ENCODE assay signal across 8 cellular contexts in genomic region chr3:101195951-101196713, GRCh38.
DNase-seq lines count a peak whose midpoint lies in the region; ATAC-seq, FAIRE-seq and TF ChIP-seq lines count a peak whose summit lies in the region.

No MANE protein-coding gene starts in this region.

- DNase-seq in DMS 273 (lab: John Stamatoyannopoulos, UW; ENCODE audit: unreplicated experiment) (peak; percentile 83), Kasumi-1 (lab: John Stamatoyannopoulos, UW) (peak; percentile 3 to 26), heart left ventricle (no peak), NCI-H2029 treated with DMSO at 0.1 percent for 48 hours (lab: John Stamatoyannopoulos, UW) (no peak), DMS79 (lab: John Stamatoyannopoulos, UW) (no peak)
- DNase-seq in stimulated activated naive B cell treated with anti-CD40 and anti-IgM and Interleukin-4, amounts not matched to agents 10 μg/mL and 1 μg/mL and 100 μg/mL, for 72 hours = no peak
- DNase-seq in activated CD8-positive, alpha-beta memory T cell treated with anti-CD3 and anti-CD28 coated beads, Interleukin-2, amount 50 U/mL, for 4 hours = no peak

- TF ChIP-seq CTCF in heart left ventricle (IDR thresholded peaks at IDR 0.05) = peak; percentile 39 to 74 (median 66)

- no peak overlapping the region for H3K27ac ChIP-seq in heart left ventricle

- no peaks in the 10 kb centered on the region for H3K4me1 Mint-ChIP-seq in stimulated activated naive B cell treated with anti-CD40 and anti-IgM and Interleukin-4, amounts not matched to agents 10 μg/mL and 1 μg/mL and 100 μg/mL, for 72 hours

- no peak for TF ChIP-seq POLR2A in heart left ventricle (IDR thresholded peaks at IDR 0.05)

- WGBS in heart left ventricle, 4 donors = 40 to 56% (median 51%) methylated on average over 6 of the region's 6 CpGs

- peak in 3 of 4 donors; percentile 64 to 86 (median 77) for ATAC-seq in heart left ventricle
- ATAC-seq in stimulated activated naive B cell treated with anti-CD40 and anti-IgM and Interleukin-4, amounts not matched to agents 10 μg/mL and 1 μg/mL and 100 μg/mL, for 72 hours (replicated peaks) = peak; percentile 58 to 66

- no peak overlapping the region for H3K4me3 ChIP-seq in heart left ventricle

- H3K9me3 ChIP-seq in heart left ventricle = no peaks in the 10 kb centered on the region

- no peaks in the 10 kb centered on the region for H3K27me3 ChIP-seq in heart left ventricle

- H3K9me3 Mint-ChIP-seq in stimulated activated naive B cell treated with anti-CD40 and anti-IgM and Interleukin-4, amounts not matched to agents 10 μg/mL and 1 μg/mL and 100 μg/mL, for 72 hours = no peaks in the 10 kb centered on the region

- no peak overlapping the region for H3K4me3 Mint-ChIP-seq in stimulated activated naive B cell treated with anti-CD40 and anti-IgM and Interleukin-4, amounts not matched to agents 10 μg/mL and 1 μg/mL and 100 μg/mL, for 72 hours

- H3K36me3 Mint-ChIP-seq in stimulated activated naive B cell treated with anti-CD40 and anti-IgM and Interleukin-4, amounts not matched to agents 10 μg/mL and 1 μg/mL and 100 μg/mL, for 72 hours = no peaks in the 10 kb centered on the region

- peak; percentile 37 for FAIRE-seq in TTC549 (lab: Jason Lieb, UNC)

- intact Hi-C loops in heart left ventricle (cut with DNase I) = loop anchor here in 9 of 10 donors (1.0 to 10.0 kb wide), 10 partner anchors 124 to 731 kb away; no protein-coding TSS in a partner anchor

- H3K36me3 ChIP-seq in heart left ventricle = no peaks in the 10 kb centered on the region

- peaks cover 0 to 8% of the 10 kb centered on the region in 2 donors for H3K27me3 Mint-ChIP-seq in stimulated activated naive B cell treated with anti-CD40 and anti-IgM and Interleukin-4, amounts not matched to agents 10 μg/mL and 1 μg/mL and 100 μg/mL, for 72 hours

- H3K4me1 ChIP-seq in heart left ventricle = no peaks in the 10 kb centered on the region

- no peak overlapping the region for H3K27ac Mint-ChIP-seq in stimulated activated naive B cell treated with anti-CD40 and anti-IgM and Interleukin-4, amounts not matched to agents 10 μg/mL and 1 μg/mL and 100 μg/mL, for 72 hours

Comparison
In these comparisons a context has a peak if more than half of its experiments do, and no peak if none do; other contexts are left out.
1. DNase-seq: peak in DMS 273 (single experiment) and Kasumi-1 (2 of 2); none in heart left ventricle (0 of 5), stimulated activated naive B cell treated with anti-CD40 and anti-IgM and Interleukin-4, amounts not matched to agents 10 μg/mL and 1 μg/mL and 100 μg/mL, for 72 hours (single experiment), activated CD8-positive, alpha-beta memory T cell treated with anti-CD3 and anti-CD28 coated beads, Interleukin-2, amount 50 U/mL, for 4 hours (single experiment), NCI-H2029 treated with DMSO at 0.1 percent for 48 hours (single experiment) and DMS79 (single experiment).